ENCODE assay signal across 9 cellular contexts in the genomic region with DNA sequence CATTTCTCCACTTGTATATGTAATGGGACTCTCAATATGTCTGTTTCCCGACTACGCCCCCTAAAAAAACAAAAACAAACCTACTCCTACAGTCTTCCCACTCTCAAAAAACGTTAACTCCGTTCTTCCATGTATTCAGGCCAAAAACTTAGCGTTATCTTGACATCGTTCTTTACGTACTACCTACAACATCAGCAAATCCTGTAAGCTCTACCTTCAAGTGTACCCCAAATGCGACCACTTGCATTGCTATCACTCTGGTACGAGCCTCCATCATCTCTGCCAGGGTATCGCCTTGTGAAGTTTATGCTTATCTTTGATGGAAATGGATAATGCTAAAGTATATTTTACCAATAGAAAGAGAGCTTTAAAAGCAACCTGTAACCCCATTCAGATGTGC. TPM values are rescaled to one million over a fixed set of nuclear protein-coding genes. Genes with fewer than 3 reads are reported as not detected.
DNase-seq lines count a peak whose midpoint lies in the region; ATAC-seq and TF ChIP-seq lines count a peak whose summit lies in the region.
"Had no signal": no experiment of that assay in that cellular context is flagged by ENCODE, and none has a peak within 500 bp of the region (broad histone marks: within the 10 kb centered on the region; RNA-seq: fewer than 3 reads in every experiment).

No MANE protein-coding gene starts in this region.

- peaks cover 34% of the 10 kb centered on the region for H3K4me1 Mint-ChIP-seq in endodermal cell

- H3F3A ChIP-seq in Loucy (ENCODE audit: low read depth) = peaks cover 5% of the 10 kb centered on the region; the same call in 1 of the 2 replicates

- peak overlapping the region; percentile 96 for H2AFZ ChIP-seq in Loucy (ENCODE audit: low read length)

- H3K27ac Mint-ChIP-seq in endodermal cell = no peak overlapping the region
- H3K27ac Mint-ChIP-seq: progenitor cell of endocrine pancreas had no signal

- H3K27me3 ChIP-seq in Loucy (ENCODE audit: insufficient read depth, low read length, poor library complexity, severe bottlenecking) (no peaks in the 10 kb centered on the region), endodermal cell (ENCODE audit: control insufficient read depth, insufficient read depth, low read length, poor library complexity, severe bottlenecking) (no peaks in the 10 kb centered on the region), neutrophil (no peaks in the 10 kb centered on the region)

- H3K9me3 ChIP-seq in Loucy (ENCODE audit: insufficient read depth, low read depth, low read length) (no peaks in the 10 kb centered on the region), endodermal cell (ENCODE audit: control insufficient read depth, low read length) (peaks cover 8% of the 10 kb centered on the region), neutrophil (no peaks in the 10 kb centered on the region)

- H3K79me2 ChIP-seq in Loucy (ENCODE audit: insufficient read depth, low read length) = peaks cover 45% of the 10 kb centered on the region

- peaks cover 7% of the 10 kb centered on the region; the same call in 1 of the 2 replicates for H3K36me3 ChIP-seq in Loucy (ENCODE audit: insufficient read depth, low read length)
- peaks cover 34% of the 10 kb centered on the region for H3K36me3 ChIP-seq in endodermal cell (ENCODE audit: control insufficient read depth, insufficient read depth, low read length)
- H3K36me3 ChIP-seq in neutrophil = peaks cover 2% of the 10 kb centered on the region

- peaks cover 26% of the 10 kb centered on the region for H3K36me3 Mint-ChIP-seq in endodermal cell (ENCODE audit: low read depth)

- no peaks in the 10 kb centered on the region for H3K27me3 Mint-ChIP-seq in endodermal cell (ENCODE audit: insufficient read depth)
- H3K27me3 Mint-ChIP-seq: progenitor cell of endocrine pancreas had no signal

- peak overlapping the region; percentile 71 for H3K9ac ChIP-seq in Loucy (ENCODE audit: low read depth, low read length, poor library complexity, severe bottlenecking)
- H3K9ac ChIP-seq in endodermal cell (ENCODE audit: extremely low read depth, low read length, poor library complexity, severe bottlenecking) = peak overlapping the region; percentile 52

- H3K4me1 ChIP-seq in Loucy (ENCODE audit: insufficient read depth, low read length, poor library complexity, severe bottlenecking) = peaks cover 40% of the 10 kb centered on the region
- H3K4me1 ChIP-seq in endodermal cell (ENCODE audit: control insufficient read depth, insufficient read depth, low read length) = peaks cover 9% of the 10 kb centered on the region
- peaks cover 37 to 42% of the 10 kb centered on the region in 2 experiments for H3K4me1 ChIP-seq in neutrophil (ENCODE audit: control insufficient read depth in 1 of 2, insufficient read depth in 1 of 2, low read depth in 1 of 2, low read length in 1 of 2)

- H3K27ac ChIP-seq in C4-2B (peak overlapping the region; percentile 79), endodermal cell (ENCODE audit: low read depth, low read length) (no peak overlapping the region), neutrophil (peak overlapping the region; percentile 85)

- H3K4me3 ChIP-seq in Loucy (ENCODE audit: low read length, poor library complexity, severe bottlenecking) (peak overlapping the region; percentile 88), endodermal cell (ENCODE audit: low read length) (peak overlapping the region; percentile 93), neutrophil (ENCODE audit: low read depth in 1 of 2, low read length in 1 of 2) (peak overlapping the region; percentile 81 to 90)

- peaks cover 2% of the 10 kb centered on the region for H4K20me1 ChIP-seq in Loucy (ENCODE audit: insufficient read depth, low read length, poor library complexity, severe bottlenecking)

- no peak for ATAC-seq in HG03439 (IDR thresholded peaks at IDR 0.05; ENCODE audit: unreplicated experiment)
- ATAC-seq in HG03521 (IDR thresholded peaks at IDR 0.05; ENCODE audit: unreplicated experiment) = no peak

- no peaks in the 10 kb centered on the region for H3K9me3 Mint-ChIP-seq in endodermal cell

- 0 to 15% methylated on average over 5 to 10 of the region's 10 CpGs for WGBS in endodermal cell (ENCODE audit: insufficient coverage in 1 of 2, insufficient read length in 1 of 2), 2 experiments

- H3K9me2 ChIP-seq in Loucy (replicated peaks; ENCODE audit: low read depth, low read length) = no peaks in the 10 kb centered on the region

- H3K4me3 Mint-ChIP-seq in endodermal cell = no peak overlapping the region

- no peak for DNase-seq in endodermal cell
- no peak for DNase-seq in stimulated activated CD4-positive, alpha-beta T cell treated with anti-CD3 and anti-CD28 coated beads, Interleukin-15, amount 100 ng/mL, for 24 hours
- DNase-seq in NCI-H1930 (lab: John Stamatoyannopoulos, UW) = no peak

- TF ChIP-seq CTCF in C4-2B (conservative IDR thresholded peaks at IDR 0.05) (no peak), Loucy (conservative IDR thresholded peaks at IDR 0.05; ENCODE audit: low read length) (no peak), endodermal cell (conservative IDR thresholded peaks at IDR 0.05) (no peak), neutrophil (IDR thresholded peaks at IDR 0.05) (no peak)

- H3K4me2 ChIP-seq in Loucy (ENCODE audit: low read depth, low read length, poor library complexity, severe bottlenecking) = peak overlapping the region; percentile 95

RNA-seq across cellular contexts. Expression of gene GPATCH11, which starts 0.5 kb away (rescaled TPM):
- 10 to 100 TPM in 1 of 2 donors, 1 to 10 TPM in 1; 8.8 to 15.9 TPM for total RNA-seq in endodermal cell
- 13.4 TPM for polyA plus RNA-seq in endodermal cell (2013, experiment 1 of 2)
- polyA plus RNA-seq in endodermal cell (2013, experiment 2 of 2) = 13.2 TPM

RNA-seq across cellular contexts. Expression of gene HEATR5B, which starts 0.6 kb away (rescaled TPM):
- 10 to 100 TPM; 21.5 to 22.7 TPM for total RNA-seq in endodermal cell
- 14.9 TPM for polyA plus RNA-seq in endodermal cell (2013, experiment 1 of 2)
- polyA plus RNA-seq in endodermal cell (2013, experiment 2 of 2) = 13.6 TPM
